Comparison of ENCODE assay signal across 8 cellular contexts in genomic region chr11:2891901-2892214, GRCh38. TPM values are rescaled to one million over a fixed set of nuclear protein-coding genes. Genes with fewer than 3 reads are reported as not detected.
A peak's percentile ranks its signal among the peaks of the same experiment; 100 is the strongest.
DNase-seq lines count a peak whose midpoint lies in the region; ATAC-seq and TF ChIP-seq lines count a peak whose summit lies in the region.

No MANE protein-coding gene starts in this region.

- ATAC-seq in DND-41 (ENCODE audit: insufficient read depth, low read depth) (no peak; the same call in 2 of the 3 replicates), psoas muscle (peak in 1 of 4 donors; percentile 36), GM19397 (IDR thresholded peaks at IDR 0.05; ENCODE audit: unreplicated experiment) (no peak), HG03045 (IDR thresholded peaks at IDR 0.05; ENCODE audit: unreplicated experiment) (no peak), GM21390 (IDR thresholded peaks at IDR 0.05; ENCODE audit: unreplicated experiment) (no peak)

- 8 to 13% (median 12%) methylated on average over 8 of the region's 8 CpGs for WGBS in psoas muscle, 3 donors

- no peak for TF ChIP-seq CTCF in DND-41 (IDR thresholded peaks at IDR 0.05; ENCODE audit: borderline replicate concordance, extremely low read depth, low read length, poor library complexity, severe bottlenecking)
- no peak for TF ChIP-seq CTCF in fibroblast of the aortic adventitia (IDR thresholded peaks at IDR 0.05; ENCODE audit: insufficient read depth, low read length)
- no peak for TF ChIP-seq CTCF in psoas muscle (IDR thresholded peaks at IDR 0.05)

- H3K9me3 ChIP-seq in DND-41 (ENCODE audit: insufficient read depth, low read length, severe bottlenecking) (no peaks in the 10 kb centered on the region), SJCRH30 (replicated peaks) (no peaks in the 10 kb centered on the region), psoas muscle (no peaks in the 10 kb centered on the region)

- H3K36me3 ChIP-seq in DND-41 (ENCODE audit: insufficient read depth, low read length) (no peaks in the 10 kb centered on the region), SJCRH30 (no peaks in the 10 kb centered on the region), psoas muscle (ENCODE audit: insufficient read depth in 1 of 2, low read depth in 1 of 2) (no peaks in the 10 kb centered on the region)

- H3K27me3 ChIP-seq in DND-41 (ENCODE audit: insufficient read depth, low read length, poor library complexity) (no peaks in the 10 kb centered on the region), SJCRH30 (no peaks in the 10 kb centered on the region), psoas muscle (ENCODE audit: insufficient read depth in 3 of 3, low read length in 2 of 3) (no peaks in the 10 kb centered on the region)

- H3K9ac ChIP-seq in DND-41 (ENCODE audit: low read depth, low read length): peak overlapping the region; percentile 65

- DNase-seq in DND-41 (no peak), SJCRH30 (peak; percentile 53 to 71), fibroblast of the aortic adventitia (ENCODE audit: low read depth) (peak; percentile 46), psoas muscle (peak in 1 of 2 donors; percentile 51), NCI-H2107 treated with DMSO at 0.1 percent for 48 hours (lab: John Stamatoyannopoulos, UW; ENCODE audit: unreplicated experiment) (no peak)

- no peaks in the 10 kb centered on the region for H4K20me1 ChIP-seq in DND-41 (ENCODE audit: insufficient read depth, low read length)

- H2AFZ ChIP-seq in DND-41 (ENCODE audit: low read depth, low read length): peak overlapping the region; percentile 87

- H3K27ac ChIP-seq in DND-41 (ENCODE audit: low read length) (peak overlapping the region; percentile 80), SJCRH30 (no peak overlapping the region), psoas muscle (no peak overlapping the region)

- H3K4me1 ChIP-seq in DND-41 (ENCODE audit: insufficient read depth, low read length) (peaks cover 26% of the 10 kb centered on the region), SJCRH30 (peaks cover 11% of the 10 kb centered on the region; the same call in 1 of the 2 replicates), psoas muscle (no peaks in the 10 kb centered on the region)

- intact Hi-C loops in psoas muscle (cut with DNase I): loop anchor here (1.0 to 10.0 kb wide), 3 partner anchors 360 to 587 kb away; partner anchors contain the start of genes C11orf21 (in 1 of the 2) and TSPAN32 (in 1 of the 2)

- H3K4me2 ChIP-seq in DND-41 (ENCODE audit: insufficient read depth, low read length): peak overlapping the region; percentile 79

- no peaks in the 10 kb centered on the region for H3K79me2 ChIP-seq in DND-41 (ENCODE audit: insufficient read depth, low read length)

- H3K4me3 ChIP-seq in DND-41 (ENCODE audit: low read depth in 1 of 2, low read length in 2 of 2) (peak overlapping the region in 1 of 2 experiments; percentile 64; a peak in 2 of 4 replicates), SJCRH30 (no peak overlapping the region), fibroblast of the aortic adventitia (ENCODE audit: low read depth, low read length) (peak overlapping the region; percentile 68), psoas muscle (peak overlapping the region; percentile 52)

RNA-seq across cellular contexts. Expression of gene CDKN1C, which starts 6.3 kb away (rescaled TPM):
- not detected in 2 replicates for total RNA-seq in SJCRH30 (2014; rRNA removed; shearing (Covaris generic))
- 4.2 and 76.6 TPM in 2 replicates for total RNA-seq in fibroblast of the aortic adventitia (ENCODE audit: low replicate concordance)
- 10 to 100 TPM; 14.3 to 37.7 (median 27.9) TPM for total RNA-seq in psoas muscle
- 10 to 100 TPM; 24.5 to 49.4 (median 30.7) TPM for polyA plus RNA-seq in psoas muscle

RNA-seq across cellular contexts. Expression of gene PHLDA2, which starts 37.4 kb away (rescaled TPM):
- not detected in 2 replicates for total RNA-seq in SJCRH30 (2014; rRNA removed; shearing (Covaris generic))
- total RNA-seq in fibroblast of the aortic adventitia (ENCODE audit: low replicate concordance): 1.2 and 3.8 TPM in 2 replicates
- 1 to 10 TPM in 1 of 4 donors, under 1 TPM in 3; 0.49 to 1.1 (median 0.69) TPM for total RNA-seq in psoas muscle
- polyA plus RNA-seq in psoas muscle: 1 to 10 TPM in 1 of 3 donors, under 1 TPM in 2; 0.87 to 7.3 (median 0.97) TPM

Comparison
In these comparisons a context has a peak if more than half of its experiments do, and no peak if none do; other contexts are left out.
1. DNase-seq: peak in SJCRH30 (2 of 2) and fibroblast of the aortic adventitia (single experiment); none in DND-41 (single experiment) and NCI-H2107 treated with DMSO at 0.1 percent for 48 hours (single experiment).